In the genomic region with DNA sequence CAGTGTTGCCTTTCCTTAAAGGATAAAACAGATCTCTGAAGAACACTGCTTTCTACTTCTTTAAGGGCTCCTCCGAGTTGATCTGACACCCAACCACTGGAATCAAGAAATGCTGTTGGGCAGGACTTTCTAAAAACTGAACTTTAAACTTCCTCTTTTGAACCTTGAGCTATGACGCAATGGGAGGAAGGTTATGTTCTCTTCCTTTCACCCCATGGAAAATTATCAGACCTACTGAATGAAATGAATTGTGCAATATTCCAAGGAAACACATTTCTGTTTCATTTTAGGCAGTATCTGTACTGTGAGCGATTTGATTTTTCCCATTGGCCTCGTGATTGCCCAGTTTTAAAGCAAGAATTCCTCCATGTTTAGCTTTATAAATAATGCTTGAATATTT, we compare ENCODE assay signal across 14 cellular contexts.
A peak's percentile ranks its signal among the peaks of the same experiment; 100 is the strongest.
DNase-seq lines count a peak whose midpoint lies in the region; ATAC-seq and TF ChIP-seq lines count a peak whose summit lies in the region.
"Had no signal": no experiment of that assay in that cellular context is flagged by ENCODE, and none has a peak within 500 bp of the region (broad histone marks: within the 10 kb centered on the region; RNA-seq: fewer than 3 reads in every experiment).

No MANE protein-coding gene starts in this region.

- no peak for TF ChIP-seq CTCF in colonic mucosa (IDR thresholded peaks at IDR 0.05)

- H2AFZ ChIP-seq in mesenchymal stem cell (ENCODE audit: low read depth, low read length) = no peak overlapping the region

- no peak overlapping the region for H3K4me2 ChIP-seq in mesenchymal stem cell (ENCODE audit: low read length, poor library complexity, severe bottlenecking)

- ATAC-seq in GM18867 (IDR thresholded peaks at IDR 0.05; ENCODE audit: unreplicated experiment) = peak; percentile 50
- peak; percentile 56 for ATAC-seq in HG03575 (IDR thresholded peaks at IDR 0.05; ENCODE audit: extremely low read depth, insufficient number of reproducible peaks, low FRiP score, unreplicated experiment)
- ATAC-seq in activated CD8-positive, alpha-beta T cell treated with anti-CD3 and anti-CD28 coated beads, Interleukin-2, amount 10 ng/mL, durations not matched to agents 7 days and 5 days = no peak
- ATAC-seq in stimulated activated naive CD8-positive, alpha-beta T cell treated with anti-CD3 and anti-CD28 coated beads, Interleukin-15, Interleukin-2, amounts not matched to agents 100 U/mL and 50 U/mL, for 24 hours = no peak
- ATAC-seq: activated T-cell treated with anti-CD3 and anti-CD28 coated beads, Interleukin-2, amount 50 U/mL, for 72 hours had no signal

- no peaks in the 10 kb centered on the region for H3K4me1 Mint-ChIP-seq in activated CD8-positive, alpha-beta T cell treated with anti-CD3 and anti-CD28 coated beads, Interleukin-2, amount 10 ng/mL, durations not matched to agents 7 days and 5 days (ENCODE audit: low read depth)

- no peak overlapping the region for H2BK15ac ChIP-seq in mesenchymal stem cell (ENCODE audit: low read depth, poor library complexity, severe bottlenecking)

- H3K9me3 ChIP-seq in adipocyte (ENCODE audit: control insufficient read depth, low read length) = no peaks in the 10 kb centered on the region
- H3K9me3 ChIP-seq in mesenchymal stem cell (ENCODE audit: control insufficient read depth, low read length) = no peaks in the 10 kb centered on the region
- no peaks in the 10 kb centered on the region for H3K9me3 ChIP-seq in colonic mucosa
- H3K9me3 ChIP-seq: gastrocnemius medialis, HAP-1 had no signal

- H3K36me3 ChIP-seq in adipocyte (ENCODE audit: control insufficient read depth, insufficient read depth, low read length, severe bottlenecking) (no peaks in the 10 kb centered on the region), mesenchymal stem cell (ENCODE audit: control insufficient read depth in 1 of 2, insufficient read depth in 2 of 2, low read depth in 1 of 2, low read length in 2 of 2) (no peaks in the 10 kb centered on the region), colonic mucosa (no peaks in the 10 kb centered on the region)
- H3K36me3 ChIP-seq: gastrocnemius medialis, HAP-1 had no signal

- H2BK120ac ChIP-seq in mesenchymal stem cell (ENCODE audit: low read depth, low read length) = no peak overlapping the region

- no peak overlapping the region for H2AK5ac ChIP-seq in mesenchymal stem cell (ENCODE audit: low read length, severe bottlenecking)

- H3K9ac ChIP-seq in adipocyte (ENCODE audit: low read length) (peak overlapping the region; percentile 16), mesenchymal stem cell (ENCODE audit: low read length) (peak overlapping the region; percentile 49), colonic mucosa (ENCODE audit: low read depth in 2 of 2, low read length in 2 of 2) (no peak overlapping the region)

- H3K27ac Mint-ChIP-seq in activated CD8-positive, alpha-beta T cell treated with anti-CD3 and anti-CD28 coated beads, Interleukin-2, amount 10 ng/mL, durations not matched to agents 7 days and 5 days = no peak overlapping the region
- H3K27ac Mint-ChIP-seq: activated T-cell treated with anti-CD3 and anti-CD28 coated beads, Interleukin-2, amount 50 U/mL, for 72 hours had no signal

- no peaks in the 10 kb centered on the region for H3K27me3 Mint-ChIP-seq in activated CD8-positive, alpha-beta T cell treated with anti-CD3 and anti-CD28 coated beads, Interleukin-2, amount 10 ng/mL, durations not matched to agents 7 days and 5 days (ENCODE audit: low read depth)

- no peaks in the 10 kb centered on the region for H3K79me1 ChIP-seq in mesenchymal stem cell (replicated peaks; ENCODE audit: low read length, poor library complexity, severe bottlenecking)

- H3K27me3 ChIP-seq in adipocyte (replicated peaks; ENCODE audit: control insufficient read depth, insufficient read depth, low read length) = no peaks in the 10 kb centered on the region
- H3K27me3 ChIP-seq in mesenchymal stem cell (ENCODE audit: control insufficient read depth in 1 of 2, insufficient read depth in 1 of 2, low read length in 2 of 2) = no peaks in the 10 kb centered on the region
- H3K27me3 ChIP-seq in colonic mucosa = no peaks in the 10 kb centered on the region
- H3K27me3 ChIP-seq: gastrocnemius medialis had no signal

- H2BK12ac ChIP-seq in mesenchymal stem cell (ENCODE audit: low read length in 2 of 2) = no peak overlapping the region

- H3K36me3 Mint-ChIP-seq in activated CD8-positive, alpha-beta T cell treated with anti-CD3 and anti-CD28 coated beads, Interleukin-2, amount 10 ng/mL, durations not matched to agents 7 days and 5 days (ENCODE audit: low read depth) = no peaks in the 10 kb centered on the region

- no peak overlapping the region for H3K23ac ChIP-seq in mesenchymal stem cell (ENCODE audit: low read length in 2 of 2)

- H3K9me3 Mint-ChIP-seq in activated CD8-positive, alpha-beta T cell treated with anti-CD3 and anti-CD28 coated beads, Interleukin-2, amount 10 ng/mL, durations not matched to agents 7 days and 5 days (ENCODE audit: insufficient read depth) = no peaks in the 10 kb centered on the region
- H3K9me3 Mint-ChIP-seq: activated T-cell treated with anti-CD3 and anti-CD28 coated beads, Interleukin-2, amount 50 U/mL, for 72 hours had no signal

- H3K18ac ChIP-seq in mesenchymal stem cell (ENCODE audit: low read depth in 1 of 2, low read length in 2 of 2) = peak overlapping the region in 1 of 2 experiments; percentile 53

- DNase-seq in adipocyte (ENCODE audit: low read depth) = peak; percentile 16
- DNase-seq in mesenchymal stem cell = no peak
- no peak for DNase-seq in NCI-H1694 (lab: John Stamatoyannopoulos, UW)
- DNase-seq in colonic mucosa = no peak
- DNase-seq in activated CD8-positive, alpha-beta T cell treated with anti-CD3 and anti-CD28 coated beads, Interleukin-2, amount 10 ng/mL, durations not matched to agents 7 days and 5 days = no peak
- no peak for DNase-seq in stimulated activated naive CD8-positive, alpha-beta T cell treated with anti-CD3 and anti-CD28 coated beads, Interleukin-15, Interleukin-2, amounts not matched to agents 100 U/mL and 50 U/mL, for 24 hours
- DNase-seq: activated T-cell treated with anti-CD3 and anti-CD28 coated beads, Interleukin-2, amount 50 U/mL, for 72 hours; gastrocnemius medialis; NCI-H69; stimulated activated CD4-positive, alpha-beta T cell treated with anti-CD3 and anti-CD28 coated beads, Interleukin-15, amount 100 ng/mL, for 24 hours had no signal

- peak overlapping the region; percentile 51 for H3K4me3 ChIP-seq in adipocyte (ENCODE audit: low read length)
- H3K4me3 ChIP-seq in mesenchymal stem cell (ENCODE audit: insufficient read depth in 1 of 2, low read depth in 1 of 2, low read length in 2 of 2) = no peak overlapping the region
- no peak overlapping the region for H3K4me3 ChIP-seq in colonic mucosa
- H3K4me3 ChIP-seq: gastrocnemius medialis, HAP-1 had no signal

- H3K4ac ChIP-seq in mesenchymal stem cell (ENCODE audit: low read depth in 1 of 2, low read length in 2 of 2) = no peak overlapping the region

- H3K4me1 ChIP-seq in adipocyte (ENCODE audit: control insufficient read depth, insufficient read depth, low read length) (peaks cover 10% of the 10 kb centered on the region), mesenchymal stem cell (ENCODE audit: control insufficient read depth, insufficient read depth, low read depth, low read length) (no peaks in the 10 kb centered on the region), colonic mucosa (no peaks in the 10 kb centered on the region)
- H3K4me1 ChIP-seq: gastrocnemius medialis had no signal

- intact Hi-C loops in colonic mucosa (cut with DNase I) = no loop called here

- no peak overlapping the region for H4K91ac ChIP-seq in mesenchymal stem cell (ENCODE audit: low read length)

- POLR2A ChIA-PET in activated CD8-positive, alpha-beta T cell treated with anti-CD3 and anti-CD28 coated beads, Interleukin-2, amount 10 ng/mL, durations not matched to agents 7 days and 5 days (lab: Charles Lee) = no interaction called here

- H3K14ac ChIP-seq in mesenchymal stem cell (ENCODE audit: low read length in 2 of 2) = no peak overlapping the region

- H3K4me3 Mint-ChIP-seq in activated CD8-positive, alpha-beta T cell treated with anti-CD3 and anti-CD28 coated beads, Interleukin-2, amount 10 ng/mL, durations not matched to agents 7 days and 5 days = no peak overlapping the region
- H3K4me3 Mint-ChIP-seq: activated T-cell treated with anti-CD3 and anti-CD28 coated beads, Interleukin-2, amount 50 U/mL, for 72 hours had no signal

- no peak overlapping the region for H4K8ac ChIP-seq in mesenchymal stem cell (ENCODE audit: low read length)

- H2BK5ac ChIP-seq in mesenchymal stem cell (ENCODE audit: low read depth, low read length, poor library complexity, severe bottlenecking) = no peak overlapping the region

- CTCF ChIA-PET in activated CD8-positive, alpha-beta T cell treated with anti-CD3 and anti-CD28 coated beads, Interleukin-2, amount 10 ng/mL, durations not matched to agents 7 days and 5 days (lab: Charles Lee) = interaction anchor here (1.6 kb wide), 1 partner anchor 28 kb away, joined by 3 read pairs; no protein-coding TSS in a partner anchor

- H3K27ac ChIP-seq in mesenchymal stem cell (ENCODE audit: low read length, poor library complexity, severe bottlenecking) = no peak overlapping the region
- no peak overlapping the region for H3K27ac ChIP-seq in colonic mucosa
- H3K27ac ChIP-seq: C4-2B, gastrocnemius medialis had no signal

- 87% methylated on average over 3 of the region's 4 CpGs for WGBS in mesenchymal stem cell

Comparison
In these comparisons a context has a peak if more than half of its experiments do, and no peak if none do; other contexts are left out.
1. ATAC-seq: peak in GM18867 (single experiment) and HG03575 (single experiment); none in activated CD8-positive, alpha-beta T cell treated with anti-CD3 and anti-CD28 coated beads, Interleukin-2, amount 10 ng/mL, durations not matched to agents 7 days and 5 days (single experiment) and stimulated activated naive CD8-positive, alpha-beta T cell treated with anti-CD3 and anti-CD28 coated beads, Interleukin-15, Interleukin-2, amounts not matched to agents 100 U/mL and 50 U/mL, for 24 hours (single experiment).
2. H3K9ac ChIP-seq: peak in adipocyte (single experiment) and mesenchymal stem cell (single experiment); none in colonic mucosa (0 of 2).